In the genomic region with DNA sequence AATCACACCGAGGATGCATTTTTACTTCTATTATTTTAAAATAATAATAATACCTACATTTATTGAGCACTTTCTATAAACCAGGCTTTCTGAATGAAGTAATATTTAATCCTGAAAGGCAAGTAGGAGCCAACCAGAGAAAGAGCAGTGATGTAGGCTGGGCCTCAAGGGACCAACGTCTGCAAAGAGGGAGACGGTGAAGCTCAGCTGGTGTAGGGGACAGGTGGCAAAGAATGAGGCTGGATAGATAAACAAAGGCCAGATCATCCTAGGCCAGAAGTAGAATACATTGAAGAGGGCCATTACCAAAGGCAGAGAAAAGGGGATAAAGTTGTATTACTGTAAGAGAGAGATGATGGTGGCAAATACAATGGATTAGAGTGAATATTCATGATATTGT, we compare ENCODE assay signal across 8 cellular contexts. TPM values are rescaled to one million over a fixed set of nuclear protein-coding genes. Genes with fewer than 3 reads are reported as not detected.
A peak's percentile ranks its signal among the peaks of the same experiment; 100 is the strongest.
DNase-seq lines count a peak whose midpoint lies in the region; ATAC-seq and TF ChIP-seq lines count a peak whose summit lies in the region.

No MANE protein-coding gene starts in this region.

- peak overlapping the region; percentile 94 for H3K4me2 ChIP-seq in SU-DHL-6 (ENCODE audit: low read depth, low read length, poor library complexity, severe bottlenecking)

- intact Hi-C loops in spleen (cut with DNase I; ENCODE audit: low total_unique reads), result no loop called here

- no peak for ATAC-seq in GM19395 (IDR thresholded peaks at IDR 0.05; ENCODE audit: unreplicated experiment)

- H3F3A ChIP-seq in SU-DHL-6 (ENCODE audit: insufficient read depth), result 0 out of 2 replicates have a peak, but pooled peaks cover 7% of the 10 kb centered on the region

- H3K9me3 ChIP-seq in SU-DHL-6 (ENCODE audit: insufficient read depth, low read length) (no peaks in the 10 kb centered on the region; the same call in 1 of the 2 replicates), spleen (peaks cover 0 to under 1% (median 0%) of the 10 kb centered on the region in 8 donors)

- H2AFZ ChIP-seq in SU-DHL-6 (ENCODE audit: low read depth, low read length, severe bottlenecking), result peak overlapping the region; percentile 86

- H3K27me3 ChIP-seq in SU-DHL-6 (ENCODE audit: low read length), result no peaks in the 10 kb centered on the region
- no peaks in the 10 kb centered on the region for H3K27me3 ChIP-seq in spleen (replicated peaks in 1 of 7)

- H3K4me1 ChIP-seq in spleen, result peaks cover 22 to 59% (median 32%) of the 10 kb centered on the region in 6 donors

- TF ChIP-seq POLR2A in spleen (IDR thresholded peaks at IDR 0.05), result no peak

- WGBS in spleen, 5 donors, result 80 to 89% (median 86%) methylated on average over 3 of the region's 3 CpGs

- peaks cover 21% of the 10 kb centered on the region for H3K36me3 ChIP-seq in SU-DHL-6 (ENCODE audit: low read length)
- H3K36me3 ChIP-seq in spleen, result peaks cover 0 to 23% (median 0%) of the 10 kb centered on the region in 6 donors

- no peak overlapping the region for H3K9ac ChIP-seq in SU-DHL-6 (ENCODE audit: low read length)

- H4K20me1 ChIP-seq in SU-DHL-6 (ENCODE audit: low read depth, low read length), result no peaks in the 10 kb centered on the region

- no peaks in the 10 kb centered on the region for H3K9me2 ChIP-seq in SU-DHL-6 (replicated peaks; ENCODE audit: insufficient read depth, low read length)

- H3K79me2 ChIP-seq in SU-DHL-6 (ENCODE audit: insufficient read depth, low read length), result peaks cover 38% of the 10 kb centered on the region

- DNase-seq in SHP77 (lab: John Stamatoyannopoulos, UW) (peak; percentile 2 to 5), SHP77 treated with DMSO at 0.1 percent for 48 hours (lab: John Stamatoyannopoulos, UW) (no peak), fibroblast of villous mesenchyme (ENCODE audit: low read depth) (no peak), spleen (no peak), NCI-H446 (lab: John Stamatoyannopoulos, UW) (no peak), SW480 (ENCODE audit: low spot score) (no peak)

- H3K27ac ChIP-seq in SU-DHL-6 (ENCODE audit: low read depth, low read length) (peak overlapping the region; percentile 90; the same call in 1 of the 2 replicates), spleen (peak overlapping the region; percentile 95 to 100 (median 100))

- H3K4me3 ChIP-seq in SU-DHL-6 (ENCODE audit: insufficient read depth, low read length, poor library complexity, severe bottlenecking), result peak overlapping the region; percentile 80
- peak overlapping the region; percentile 90 for H3K4me3 ChIP-seq in fibroblast of villous mesenchyme (ENCODE audit: low read depth, low read length)
- peak overlapping the region; percentile 53 to 88 (median 74) for H3K4me3 ChIP-seq in spleen

- TF ChIP-seq CTCF in SU-DHL-6 (IDR thresholded peaks at IDR 0.05; ENCODE audit: insufficient read depth, low read length, poor library complexity, severe bottlenecking) (no peak), fibroblast of villous mesenchyme (IDR thresholded peaks at IDR 0.05; ENCODE audit: insufficient read depth, low read depth, low read length) (no peak), spleen (IDR thresholded peaks at IDR 0.05 in 8 of 11, conservative IDR thresholded peaks at IDR 0.05 in 3 of 11) (no peak)

RNA-seq across cellular contexts. Expression of gene TMBIM4, which starts 0.8 kb away (rescaled TPM):
- total RNA-seq in fibroblast of villous mesenchyme (80.5 and 175 TPM in 2 replicates), spleen (100 to 1,000 TPM; 114 to 257 (median 134) TPM)
- 100 to 1,000 TPM in 2 of 3 donors, 10 to 100 TPM in 1; 93.4 to 132 (median 125) TPM for polyA plus RNA-seq in spleen

RNA-seq across cellular contexts. Expression of gene IRAK3, which starts 18.4 kb away (rescaled TPM):
- total RNA-seq in fibroblast of villous mesenchyme, result 2.6 and 3.0 TPM in 2 replicates
- 100 to 1,000 TPM in 2 of 7 donors, 10 to 100 TPM in 5; 39.0 to 157 (median 79.6) TPM for total RNA-seq in spleen
- polyA plus RNA-seq in spleen, result 1 to 10 TPM; 4.4 to 9.4 (median 5.7) TPM

RNA-seq across cellular contexts. Expression of gene LLPH, which starts 40.1 kb away (rescaled TPM):
- total RNA-seq in fibroblast of villous mesenchyme (3.9 and 5.6 TPM in 2 replicates), spleen (10 to 100 TPM in 4 of 7 donors, 1 to 10 TPM in 3; 6.5 to 21.7 (median 16.9) TPM)
- 10 to 100 TPM; 13.9 to 21.1 (median 19.1) TPM for polyA plus RNA-seq in spleen

Comparison
In these comparisons a context has a peak if more than half of its experiments do, and no peak if none do; other contexts are left out.
1. DNase-seq: peak in SHP77 (2 of 2); none in SHP77 treated with DMSO at 0.1 percent for 48 hours (single experiment), fibroblast of villous mesenchyme (single experiment), spleen (single experiment), NCI-H446 (0 of 2) and SW480 (single experiment).
2. Peak in every context shown above with its lines, with median percentiles within 50 percentile points of each other: H3K4me3 ChIP-seq.